In genomic region chr6:90096818-90097217, GRCh38 we compare ENCODE assay signal across 17 cellular contexts.
DNase-seq lines count a peak whose midpoint lies in the region; ATAC-seq and TF ChIP-seq lines count a peak whose summit lies in the region.
"Had no signal": no experiment of that assay in that cellular context is flagged by ENCODE, and none has a peak within 500 bp of the region (broad histone marks: within the 10 kb centered on the region; RNA-seq: fewer than 3 reads in every experiment).

No MANE protein-coding gene starts in this region.

- H3K4me3 Mint-ChIP-seq in stimulated activated naive CD8-positive, alpha-beta T cell treated with anti-CD3 and anti-CD28 coated beads, Interleukin-15, Interleukin-2, amounts not matched to agents 100 ng/mL and 50 ng/mL, for 24 hours: peak overlapping the region; percentile 21
- H3K4me3 Mint-ChIP-seq in endothelial cell (ENCODE audit: unreplicated experiment): no peak overlapping the region

- peaks cover 5% of the 10 kb centered on the region for H3K9me3 Mint-ChIP-seq in stimulated activated naive CD8-positive, alpha-beta T cell treated with anti-CD3 and anti-CD28 coated beads, Interleukin-15, Interleukin-2, amounts not matched to agents 100 ng/mL and 50 ng/mL, for 24 hours
- no peaks in the 10 kb centered on the region for H3K9me3 Mint-ChIP-seq in endothelial cell (ENCODE audit: unreplicated experiment)

- H3K36me3 ChIP-seq in breast epithelium: no peaks in the 10 kb centered on the region
- no peaks in the 10 kb centered on the region for H3K36me3 ChIP-seq in prostate gland
- no peaks in the 10 kb centered on the region for H3K36me3 ChIP-seq in Karpas-422 (ENCODE audit: insufficient read depth, low read length)
- H3K36me3 ChIP-seq: brain microvascular endothelial cell, pancreas, Peyer's patch, stomach had no signal

- H3K9me3 ChIP-seq in breast epithelium (no peaks in the 10 kb centered on the region), prostate gland (no peaks in the 10 kb centered on the region), Karpas-422 (ENCODE audit: low read length) (no peaks in the 10 kb centered on the region)
- H3K9me3 ChIP-seq: mucosa of descending colon, pancreas, Peyer's patch, stomach had no signal

- no peaks in the 10 kb centered on the region for H3K9me2 ChIP-seq in Karpas-422 (replicated peaks; ENCODE audit: insufficient read depth, low read length)

- H3K27me3 Mint-ChIP-seq in stimulated activated naive CD8-positive, alpha-beta T cell treated with anti-CD3 and anti-CD28 coated beads, Interleukin-15, Interleukin-2, amounts not matched to agents 100 ng/mL and 50 ng/mL, for 24 hours: no peaks in the 10 kb centered on the region
- H3K27me3 Mint-ChIP-seq in endothelial cell (ENCODE audit: unreplicated experiment): no peaks in the 10 kb centered on the region

- H3K27ac ChIP-seq in breast epithelium: peak overlapping the region; percentile 73 to 80
- H3K27ac ChIP-seq in prostate gland: peak overlapping the region; percentile 13 to 48
- no peak overlapping the region for H3K27ac ChIP-seq in Karpas-422 (ENCODE audit: low read length)
- H3K27ac ChIP-seq: brain microvascular endothelial cell, pancreas, Peyer's patch had no signal

- peaks cover 46% of the 10 kb centered on the region for H3K36me3 Mint-ChIP-seq in stimulated activated naive CD8-positive, alpha-beta T cell treated with anti-CD3 and anti-CD28 coated beads, Interleukin-15, Interleukin-2, amounts not matched to agents 100 ng/mL and 50 ng/mL, for 24 hours (ENCODE audit: low read depth)
- no peaks in the 10 kb centered on the region for H3K36me3 Mint-ChIP-seq in endothelial cell (ENCODE audit: low read depth, unreplicated experiment)

- peak overlapping the region; percentile 88 for H3K27ac Mint-ChIP-seq in stimulated activated naive CD8-positive, alpha-beta T cell treated with anti-CD3 and anti-CD28 coated beads, Interleukin-15, Interleukin-2, amounts not matched to agents 100 ng/mL and 50 ng/mL, for 24 hours
- no peak overlapping the region for H3K27ac Mint-ChIP-seq in endothelial cell (ENCODE audit: unreplicated experiment)

- H2AFZ ChIP-seq in Karpas-422 (ENCODE audit: low read length): no peak overlapping the region

- WGBS in prostate gland: 91% methylated on average over 4 of the region's 4 CpGs

- H3K4me2 ChIP-seq in Karpas-422 (ENCODE audit: low read depth, low read length, poor library complexity, severe bottlenecking): no peak overlapping the region

- peaks cover 100% of the 10 kb centered on the region for H3K4me1 Mint-ChIP-seq in stimulated activated naive CD8-positive, alpha-beta T cell treated with anti-CD3 and anti-CD28 coated beads, Interleukin-15, Interleukin-2, amounts not matched to agents 100 ng/mL and 50 ng/mL, for 24 hours (ENCODE audit: low read depth)
- H3K4me1 Mint-ChIP-seq in endothelial cell (ENCODE audit: unreplicated experiment): no peaks in the 10 kb centered on the region

- H3K9ac ChIP-seq in Karpas-422 (ENCODE audit: low read length): no peak overlapping the region

- TF ChIP-seq POLR2A in breast epithelium (IDR thresholded peaks at IDR 0.05) (no peak), prostate gland (IDR thresholded peaks at IDR 0.05) (no peak)

- no peaks in the 10 kb centered on the region for H3K27me3 ChIP-seq in breast epithelium
- H3K27me3 ChIP-seq in prostate gland (replicated peaks; ENCODE audit: insufficient read depth): no peaks in the 10 kb centered on the region
- no peaks in the 10 kb centered on the region for H3K27me3 ChIP-seq in Karpas-422 (ENCODE audit: low read length)
- H3K27me3 ChIP-seq: brain microvascular endothelial cell, pancreas, Peyer's patch, stomach had no signal

- no peak for DNase-seq in stimulated activated naive CD8-positive, alpha-beta T cell treated with anti-CD3 and anti-CD28 coated beads, Interleukin-15, Interleukin-2, amounts not matched to agents 100 U/mL and 50 U/mL, for 24 hours
- DNase-seq in breast epithelium (ENCODE audit: low spot score in 2 of 2): no peak
- no peak for DNase-seq in prostate gland (ENCODE audit: low spot score)
- no peak for DNase-seq in stimulated activated naive CD4-positive, alpha-beta T cell treated with Interleukin-2 at 50 U/mL for 16 hours (lab: John Stamatoyannopoulos, UW)
- DNase-seq in Karpas-422: no peak
- DNase-seq in endothelial cell (ENCODE audit: low spot score): no peak
- DNase-seq: brain microvascular endothelial cell, left cardiac atrium, mucosa of descending colon, NCI-H1048, NCI-H774, pancreas, Peyer's patch, stomach, SW 1271 had no signal

- H3K79me2 ChIP-seq in Karpas-422 (ENCODE audit: low read length): no peaks in the 10 kb centered on the region

- no peak for TF ChIP-seq CTCF in breast epithelium (IDR thresholded peaks at IDR 0.05)
- TF ChIP-seq CTCF in prostate gland (IDR thresholded peaks at IDR 0.05): no peak
- TF ChIP-seq CTCF in endothelial cell (IDR thresholded peaks at IDR 0.05; ENCODE audit: unreplicated experiment): no peak

- H3K4me3 ChIP-seq in breast epithelium (no peak overlapping the region), prostate gland (no peak overlapping the region), Karpas-422 (ENCODE audit: low read length) (no peak overlapping the region)
- H3K4me3 ChIP-seq: mucosa of descending colon, pancreas, Peyer's patch, stomach had no signal

- intact Hi-C loops in breast epithelium (cut with DNase I; ENCODE audit: low total_unique reads): no loop called here
- intact Hi-C loops in prostate gland (cut with DNase I): loop anchor here (5.0 to 10.0 kb wide), 3 partner anchors 120 to 378 kb away; partner anchors contain the start of gene BACH2

- no peak for ATAC-seq in stimulated activated naive CD8-positive, alpha-beta T cell treated with anti-CD3 and anti-CD28 coated beads, Interleukin-15, Interleukin-2, amounts not matched to agents 100 U/mL and 50 U/mL, for 24 hours
- no peak for ATAC-seq in GM19324 (IDR thresholded peaks at IDR 0.05; ENCODE audit: low FRiP score, unreplicated experiment)
- ATAC-seq: left cardiac atrium, mucosa of descending colon, pancreas had no signal

- no peaks in the 10 kb centered on the region for H4K20me1 ChIP-seq in Karpas-422 (ENCODE audit: insufficient read depth, low read depth, low read length)

- no peaks in the 10 kb centered on the region for H3K4me1 ChIP-seq in breast epithelium
- H3K4me1 ChIP-seq in prostate gland (replicated peaks): no peaks in the 10 kb centered on the region
- peaks cover 17% of the 10 kb centered on the region for H3K4me1 ChIP-seq in Karpas-422 (ENCODE audit: low read length)
- H3K4me1 ChIP-seq: pancreas, Peyer's patch had no signal
